ENCODE assay signal across 21 cellular contexts in genomic region chr3:18233987-18234716, GRCh38.
DNase-seq lines count a peak whose midpoint lies in the region; ATAC-seq, FAIRE-seq and TF ChIP-seq lines count a peak whose summit lies in the region.
"Had no signal": no experiment of that assay in that cellular context is flagged by ENCODE, and none has a peak within 500 bp of the region (broad histone marks: within the 10 kb centered on the region; RNA-seq: fewer than 3 reads in every experiment).

No MANE protein-coding gene starts in this region.

- no peak overlapping the region for H3K27ac ChIP-seq in K562 (ENCODE audit: extremely low read depth, low read depth, low read length)
- no peak overlapping the region for H3K27ac ChIP-seq in iPS-18a (ENCODE audit: low read length)
- no peak overlapping the region for H3K27ac ChIP-seq in gastroesophageal sphincter
- H3K27ac ChIP-seq: skin epidermis, transverse colon had no signal

- no peak overlapping the region for H3K27ac Mint-ChIP-seq in type B pancreatic cell
- H3K27ac Mint-ChIP-seq: naive thymus-derived CD4-positive, alpha-beta T cell; T-helper 1 cell treated with Interleukin-12 subunit alpha and Interleukin-12 subunit beta and Interleukin-4 antibody, amounts not matched to agents 30 μg/mL and 1 μg/mL, for 36 hours had no signal

- no peak overlapping the region for H2AFZ ChIP-seq in K562 (ENCODE audit: low read depth, low read length)

- intact Hi-C loops in Right ventricle myocardium inferior (cut with DNase I) (no loop called here), cardiac septum (cut with DNase I) (no loop called here), K562 (cut with micrococcal nuclease) (no loop called here)

- H3K4me1 ChIP-seq in K562 (replicated peaks in 1 of 2; ENCODE audit: control insufficient read depth in 2 of 2, insufficient read depth in 2 of 2, low read length in 2 of 2) (no peaks in the 10 kb centered on the region), iPS-18a (ENCODE audit: control insufficient read depth, low read depth, low read length) (peaks cover 29% of the 10 kb centered on the region), gastroesophageal sphincter (no peaks in the 10 kb centered on the region)
- H3K4me1 ChIP-seq: BE2C, Caco-2, transverse colon had no signal

- H3K4me3 ChIP-seq in K562 (no peak overlapping the region), iPS-18a (ENCODE audit: low read length) (peak overlapping the region; percentile 33), gastroesophageal sphincter (no peak overlapping the region)
- H3K4me3 ChIP-seq: HAP-1, skin epidermis, transverse colon had no signal

- ATAC-seq in Right ventricle myocardium inferior (peak; percentile 38), K562 (no peak), gastroesophageal sphincter (no peak), HG02763 (IDR thresholded peaks at IDR 0.05; ENCODE audit: unreplicated experiment) (no peak)
- ATAC-seq in activated T-cell treated with anti-CD3 and anti-CD28 coated beads, Interleukin-2, amount 50 U/mL, for 4 hours: no peak
- ATAC-seq: naive thymus-derived CD4-positive, alpha-beta T cell; stimulated activated naive CD8-positive, alpha-beta T cell treated with anti-CD3 and anti-CD28 coated beads, Interleukin-15, Interleukin-2, amounts not matched to agents 100 U/mL and 50 U/mL, for 24 hours had no signal

- no peak for FAIRE-seq in K562 (lab: Jason Lieb, UNC)

- H3K9me1 ChIP-seq in K562 (ENCODE audit: control insufficient read depth, insufficient read depth, low read length): no peaks in the 10 kb centered on the region

- H3K36me3 ChIP-seq in K562 (ENCODE audit: control insufficient read depth, insufficient read depth, low read length) (no peaks in the 10 kb centered on the region), iPS-18a (ENCODE audit: control insufficient read depth, low read depth, low read length) (no peaks in the 10 kb centered on the region), gastroesophageal sphincter (no peaks in the 10 kb centered on the region)
- H3K36me3 ChIP-seq: BE2C, HAP-1, transverse colon had no signal

- in situ Hi-C loops in K562 (cut with MboI): no loop called here

- H3K27me3 Mint-ChIP-seq in type B pancreatic cell: no peaks in the 10 kb centered on the region
- H3K27me3 Mint-ChIP-seq in activated T-cell treated with anti-CD3 and anti-CD28 coated beads, Interleukin-2, amount 50 U/mL, for 4 hours (ENCODE audit: low read depth): peaks cover 18% of the 10 kb centered on the region

- peaks cover 14% of the 10 kb centered on the region for H3K4me1 Mint-ChIP-seq in type B pancreatic cell (ENCODE audit: unreplicated experiment)
- no peaks in the 10 kb centered on the region for H3K4me1 Mint-ChIP-seq in activated T-cell treated with anti-CD3 and anti-CD28 coated beads, Interleukin-2, amount 50 U/mL, for 4 hours (ENCODE audit: low read depth)

- WGBS in K562 (ENCODE audit: insufficient coverage, low coverage, missing lambda C conversion rate): 6% methylated on average over 10 of the region's 10 CpGs
- WGBS in gastroesophageal sphincter (ENCODE audit: low coverage in 1 of 2), 2 donors: 56 to 70% methylated on average over 3 to 10 of the region's 10 CpGs

- no TSS peak for BruUV-seq in K562 (replicated peaks; lab: Mats Ljungman, UMichigan)

- H3K4me2 ChIP-seq in K562 (ENCODE audit: insufficient read depth, low read length): no peak overlapping the region

- H3K79me2 ChIP-seq in K562 (ENCODE audit: control insufficient read depth, insufficient read depth, low read length): no peaks in the 10 kb centered on the region

- CTCF ChIA-PET in K562 (lab: Yijun Ruan, JAX; ENCODE audit: low intra/inter-chr PET ratio): no interaction called here

- H3K4me3 Mint-ChIP-seq in type B pancreatic cell: peak overlapping the region; percentile 18
- no peak overlapping the region for H3K4me3 Mint-ChIP-seq in activated T-cell treated with anti-CD3 and anti-CD28 coated beads, Interleukin-2, amount 50 U/mL, for 4 hours
- H3K4me3 Mint-ChIP-seq: naive thymus-derived CD4-positive, alpha-beta T cell; T-helper 1 cell treated with Interleukin-12 subunit alpha and Interleukin-12 subunit beta and Interleukin-4 antibody, amounts not matched to agents 30 μg/mL and 1 μg/mL, for 36 hours had no signal

- H3K9ac ChIP-seq in K562 (ENCODE audit: insufficient read depth in 1 of 2, low read depth in 2 of 2, low read length in 2 of 2) (no peak overlapping the region), iPS-18a (ENCODE audit: low read length) (no peak overlapping the region)

- TF ChIP-seq CTCF in K562 (IDR thresholded peaks at IDR 0.05 in 2 of 3, conservative IDR thresholded peaks at IDR 0.05 in 1 of 3; ENCODE audit: insufficient read depth in 2 of 3, low read depth in 1 of 3, low read length in 3 of 3) (no peak), type B pancreatic cell (conservative IDR thresholded peaks at IDR 0.05) (no peak), gastroesophageal sphincter (IDR thresholded peaks at IDR 0.05) (no peak)

- H3K9me3 Mint-ChIP-seq in type B pancreatic cell: peaks cover 4% of the 10 kb centered on the region
- no peaks in the 10 kb centered on the region for H3K9me3 Mint-ChIP-seq in activated T-cell treated with anti-CD3 and anti-CD28 coated beads, Interleukin-2, amount 50 U/mL, for 4 hours
- H3K9me3 Mint-ChIP-seq: T-helper 1 cell treated with Interleukin-12 subunit alpha and Interleukin-12 subunit beta and Interleukin-4 antibody, amounts not matched to agents 30 μg/mL and 1 μg/mL, for 36 hours had no signal

- no peak for TF ChIP-seq RAD21 in K562 (CRISPR knock-in tag; conservative IDR thresholded peaks at IDR 0.05 in 1 of 2, IDR thresholded peaks at IDR 0.05 in 1 of 2)

- TF ChIP-seq POLR2A in K562 (conservative IDR thresholded peaks at IDR 0.05): no peak
- no peak for TF ChIP-seq POLR2A in gastroesophageal sphincter (IDR thresholded peaks at IDR 0.05)

- H3K9me3 ChIP-seq in K562 (replicated peaks; ENCODE audit: control insufficient read depth, insufficient read depth, low read depth, low read length) (no peaks in the 10 kb centered on the region), iPS-18a (ENCODE audit: control insufficient read depth, low read depth, low read length) (no peaks in the 10 kb centered on the region), gastroesophageal sphincter (no peaks in the 10 kb centered on the region)
- H3K9me3 ChIP-seq: BE2C, Caco-2, HAP-1, transverse colon had no signal

- POLR2A ChIA-PET in K562 (lab: Yijun Ruan, JAX): no interaction called here

- no peaks in the 10 kb centered on the region for H3K36me3 Mint-ChIP-seq in type B pancreatic cell
- H3K36me3 Mint-ChIP-seq in activated T-cell treated with anti-CD3 and anti-CD28 coated beads, Interleukin-2, amount 50 U/mL, for 4 hours (ENCODE audit: insufficient read depth): no peaks in the 10 kb centered on the region
- H3K36me3 Mint-ChIP-seq: naive thymus-derived CD4-positive, alpha-beta T cell had no signal

- TF ChIP-seq EP300 in K562 (IDR thresholded peaks at IDR 0.05; ENCODE audit: low read length) (no peak), gastroesophageal sphincter (IDR thresholded peaks at IDR 0.05) (no peak)

- no peaks in the 10 kb centered on the region for H3K27me3 ChIP-seq in K562 (ENCODE audit: control insufficient read depth in 2 of 2, insufficient read depth in 2 of 2, low read length in 2 of 2)
- peaks cover 25% of the 10 kb centered on the region for H3K27me3 ChIP-seq in iPS-18a (ENCODE audit: control insufficient read depth, insufficient read depth, low read length)
- H3K27me3 ChIP-seq in gastroesophageal sphincter: no peaks in the 10 kb centered on the region
- H3K27me3 ChIP-seq: BE2C, transverse colon had no signal

- no peaks in the 10 kb centered on the region for H4K20me1 ChIP-seq in K562 (replicated peaks; ENCODE audit: control insufficient read depth, insufficient read depth, low read length)

- DNase-seq in Right ventricle myocardium inferior (ENCODE audit: missing footprints): no peak
- DNase-seq in cardiac septum (ENCODE audit: low spot score): no peak
- DNase-seq in K562 (ENCODE audit: extremely low read depth in 1 of 4, low spot score in 3 of 4): no peak
- no peak for DNase-seq in type B pancreatic cell (ENCODE audit: extremely low spot score, unreplicated experiment)
- DNase-seq in activated T-cell treated with anti-CD3 and anti-CD28 coated beads, Interleukin-2, amount 50 U/mL, for 4 hours: no peak
- DNase-seq: activated CD8-positive, alpha-beta memory T cell treated with anti-CD3 and anti-CD28 coated beads, Interleukin-2, amount 50 U/mL, for 4 hours; activated effector memory CD4-positive, alpha-beta T cell treated with anti-CD3 and anti-CD28 coated beads, Interleukin-2, amount 50 U/mL, for 16 hours; BE2C; Caco-2; cortex of kidney; mesenchymal stem cell; naive thymus-derived CD4-positive, alpha-beta T cell; NCI-H2171 treated with DMSO at 0.1 percent for 48 hours; stimulated activated naive CD8-positive, alpha-beta T cell treated with anti-CD3 and anti-CD28 coated beads, Interleukin-15, Interleukin-2, amounts not matched to agents 100 U/mL and 50 U/mL, for 24 hours; transverse colon had no signal

TF ChIP-seq in K562, 482 proteins besides CTCF, POLR2A, EP300 and RAD21:
- TF ChIP-seq IFI16 (CRISPR knock-in tag; IDR thresholded peaks at IDR 0.05) (no peak), C11orf30 (IDR thresholded peaks at IDR 0.05; ENCODE audit: low read depth) (peak; percentile 68; the same call in 1 of the 2 replicates), MAFF (IDR thresholded peaks at IDR 0.05; ENCODE audit: low read length) (peak; percentile 43; the same call in 1 of the 2 replicates), MAFG (tag; conservative IDR thresholded peaks at IDR 0.05) (peak; percentile 79), MAFK (IDR thresholded peaks at IDR 0.05; ENCODE audit: low read length) (peak; percentile 59), ZNF316 (IDR thresholded peaks at IDR 0.05) (peak; percentile 79)
